Comparison of ENCODE assay signal across 15 cellular contexts in genomic region chr10:1354776-1355435, GRCh38.
A peak's percentile ranks its signal among the peaks of the same experiment; 100 is the strongest.
DNase-seq lines count a peak whose midpoint lies in the region; ATAC-seq and TF ChIP-seq lines count a peak whose summit lies in the region.
"Had no signal": no experiment of that assay in that cellular context is flagged by ENCODE, and none has a peak within 500 bp of the region (broad histone marks: within the 10 kb centered on the region; RNA-seq: fewer than 3 reads in every experiment).

No MANE protein-coding gene starts in this region.

- H2BK15ac ChIP-seq in neuronal stem cell (ENCODE audit: low read length): no peak overlapping the region

- POLR2A ChIA-PET in WTC11 (lab: Charles Lee): no interaction called here

- H3K4ac ChIP-seq in neuronal stem cell (ENCODE audit: low read length): no peak overlapping the region

- no peak overlapping the region for H3K27ac ChIP-seq in neuronal stem cell (replicated peaks; ENCODE audit: low read length)
- H3K27ac ChIP-seq: A549, C4-2B, GM23248 had no signal

- H3K4me2 ChIP-seq in neuronal stem cell (ENCODE audit: insufficient read depth, low read length, poor library complexity, severe bottlenecking): no peak overlapping the region
- H3K4me2 ChIP-seq: A549 had no signal

- H2AFZ ChIP-seq in neuronal stem cell (ENCODE audit: low read length): no peak overlapping the region
- H2AFZ ChIP-seq: GM23248 had no signal

- no peaks in the 10 kb centered on the region for H3K79me1 ChIP-seq in neuronal stem cell (ENCODE audit: low read depth, low read length)

- ATAC-seq in WTC11: no peak
- ATAC-seq in GM21447 (IDR thresholded peaks at IDR 0.05; ENCODE audit: unreplicated experiment): no peak
- no peak for ATAC-seq in GM19328 (IDR thresholded peaks at IDR 0.05; ENCODE audit: unreplicated experiment)
- ATAC-seq: A549, GM12878 had no signal

- H3K27me3 Mint-ChIP-seq in WTC11 (ENCODE audit: low read depth): no peaks in the 10 kb centered on the region

- H3K9ac ChIP-seq in neuronal stem cell (ENCODE audit: low read depth, low read length, poor library complexity): no peak overlapping the region
- H3K9ac ChIP-seq: GM23248 had no signal

- CTCF ChIA-PET in WTC11 (lab: Charles Lee): interaction anchor here (0.7 to 1.0 kb wide), 2 partner anchors 13 to 245 kb away, joined by 3 to 4 read pairs; no protein-coding TSS in a partner anchor

- WGBS in neuronal stem cell (ENCODE audit: extremely low coverage in 2 of 2, insufficient read length in 2 of 2, insufficient replicate concordance in 1 of 2), 2 donors: no CpG with 5 or more reads among the region's 7 CpGs

- no peaks in the 10 kb centered on the region for H3K36me3 Mint-ChIP-seq in WTC11
- H3K36me3 Mint-ChIP-seq: CD4-positive, alpha-beta memory T cell; IgD-negative memory B cell had no signal

- no peak overlapping the region for H3K14ac ChIP-seq in neuronal stem cell (ENCODE audit: low read length)

- no peaks in the 10 kb centered on the region for H3K4me1 ChIP-seq in neuronal stem cell (ENCODE audit: control insufficient read depth in 2 of 2, insufficient read depth in 1 of 2, low read depth in 1 of 2, low read length in 2 of 2)
- H3K4me1 ChIP-seq: A549, BE2C had no signal

- H2AK5ac ChIP-seq in neuronal stem cell (ENCODE audit: low read depth, low read length): no peak overlapping the region

- no peak overlapping the region for H3K23ac ChIP-seq in neuronal stem cell (ENCODE audit: low read depth, low read length, poor library complexity)

- H3K18ac ChIP-seq in neuronal stem cell (ENCODE audit: low read length): peak overlapping the region; percentile 24

- H4K91ac ChIP-seq in neuronal stem cell (ENCODE audit: low read depth, low read length, poor library complexity): no peak overlapping the region

- peaks cover 0 to 2% of the 10 kb centered on the region in 2 donors for H3K9me3 ChIP-seq in neuronal stem cell (replicated peaks in 1 of 2; ENCODE audit: control insufficient read depth in 2 of 2, insufficient read depth in 1 of 2, low read depth in 1 of 2, low read length in 2 of 2)
- H3K9me3 ChIP-seq: A549, BE2C had no signal

- no peak for TF ChIP-seq CTCF in WTC11 (IDR thresholded peaks at IDR 0.05)

- H2BK5ac ChIP-seq in neuronal stem cell (ENCODE audit: low read length): no peak overlapping the region

- DNase-seq in WTC11 (ENCODE audit: low spot score) (no peak), foreskin melanocyte (peak; percentile 70), neuronal stem cell (ENCODE audit: low spot score) (no peak), glomerular visceral epithelial cell (ENCODE audit: extremely low spot score) (no peak)
- DNase-seq: BE2C; CD4-positive, alpha-beta memory T cell; DMS79; GM23248; H7 had no signal

- no peaks in the 10 kb centered on the region for H3K36me3 ChIP-seq in neuronal stem cell (replicated peaks in 1 of 2; ENCODE audit: control insufficient read depth in 2 of 2, insufficient read depth in 2 of 2, low read length in 2 of 2)
- H3K36me3 ChIP-seq: BE2C had no signal

- H3K27ac Mint-ChIP-seq in WTC11: 0 out of 2 replicates have a peak overlapping the region, but pooled peaks have one; percentile 32
- H3K27ac Mint-ChIP-seq: IgD-negative memory B cell had no signal

- H3K4me1 Mint-ChIP-seq in WTC11: peaks cover 28% of the 10 kb centered on the region

- no peaks in the 10 kb centered on the region for H3K9me3 Mint-ChIP-seq in WTC11
- H3K9me3 Mint-ChIP-seq: CD4-positive, alpha-beta memory T cell had no signal

- H3K27me3 ChIP-seq in neuronal stem cell (ENCODE audit: control insufficient read depth in 3 of 3, insufficient read depth in 3 of 3, low read depth in 1 of 3, low read length in 3 of 3): peaks cover 0 to 8% (median 0%) of the 10 kb centered on the region in 3 experiments
- H3K27me3 ChIP-seq: BE2C had no signal

- H3K4me3 Mint-ChIP-seq in WTC11: no peak overlapping the region
- H3K4me3 Mint-ChIP-seq: CD4-positive, alpha-beta memory T cell; IgD-negative memory B cell had no signal

- H3K4me3 ChIP-seq in neuronal stem cell (ENCODE audit: low read length in 2 of 2): no peak overlapping the region
- H3K4me3 ChIP-seq: A549, GM12878, GM23248 had no signal

- H2BK12ac ChIP-seq in neuronal stem cell (ENCODE audit: low read length): no peak overlapping the region

- no peak overlapping the region for H4K8ac ChIP-seq in neuronal stem cell (ENCODE audit: low read depth, low read length)

- H2BK120ac ChIP-seq in neuronal stem cell (ENCODE audit: low read depth, low read length): no peak overlapping the region

TF ChIP-seq in WTC11, 78 proteins besides CTCF, POLR2A, EP300 and RAD21 (continues in another document):
- TF ChIP-seq ZNF121 (CRISPR knock-in tag; IDR thresholded peaks at IDR 0.05) (no peak), E2F1 (CRISPR knock-in tag; IDR thresholded peaks at IDR 0.05) (no peak), SMAD4 (CRISPR knock-in tag; IDR thresholded peaks at IDR 0.05) (no peak), EMX1 (CRISPR knock-in tag; IDR thresholded peaks at IDR 0.05) (no peak), ESRRA (CRISPR knock-in tag; IDR thresholded peaks at IDR 0.05; ENCODE audit: borderline replicate concordance) (no peak), ZNF263 (CRISPR knock-in tag; IDR thresholded peaks at IDR 0.05; ENCODE audit: low read depth) (no peak), NFE2L1 (CRISPR knock-in tag; IDR thresholded peaks at IDR 0.05) (no peak), AFF4 (CRISPR knock-in tag; IDR thresholded peaks at IDR 0.05; ENCODE audit: borderline replicate concordance) (no peak), ZNF671 (CRISPR knock-in tag; IDR thresholded peaks at IDR 0.05) (no peak), IRF2 (CRISPR knock-in tag; IDR thresholded peaks at IDR 0.05; ENCODE audit: borderline replicate concordance, low read depth) (no peak), STAT6 (CRISPR knock-in tag; conservative IDR thresholded peaks at IDR 0.05; ENCODE audit: low read depth) (no peak)
- TF ChIP-seq, protein P1, sequence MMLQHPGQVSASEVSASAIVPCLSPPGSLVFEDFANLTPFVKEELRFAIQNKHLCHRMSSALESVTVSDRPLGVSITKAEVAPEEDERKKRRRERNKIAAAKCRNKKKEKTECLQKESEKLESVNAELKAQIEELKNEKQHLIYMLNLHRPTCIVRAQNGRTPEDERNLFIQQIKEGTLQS (CRISPR knock-in tag; conservative IDR thresholded peaks at IDR 0.05): no peak
- TF ChIP-seq, protein P2, sequence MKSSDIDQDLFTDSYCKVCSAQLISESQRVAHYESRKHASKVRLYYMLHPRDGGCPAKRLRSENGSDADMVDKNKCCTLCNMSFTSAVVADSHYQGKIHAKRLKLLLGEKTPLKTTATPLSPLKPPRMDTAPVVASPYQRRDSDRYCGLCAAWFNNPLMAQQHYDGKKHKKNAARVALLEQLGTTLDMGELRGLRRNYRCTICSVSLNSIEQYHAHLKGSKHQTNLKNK (CRISPR knock-in tag; IDR thresholded peaks at IDR 0.05): no peak
